25 cellular contexts compared by ENCODE assay signal in the genomic region with DNA sequence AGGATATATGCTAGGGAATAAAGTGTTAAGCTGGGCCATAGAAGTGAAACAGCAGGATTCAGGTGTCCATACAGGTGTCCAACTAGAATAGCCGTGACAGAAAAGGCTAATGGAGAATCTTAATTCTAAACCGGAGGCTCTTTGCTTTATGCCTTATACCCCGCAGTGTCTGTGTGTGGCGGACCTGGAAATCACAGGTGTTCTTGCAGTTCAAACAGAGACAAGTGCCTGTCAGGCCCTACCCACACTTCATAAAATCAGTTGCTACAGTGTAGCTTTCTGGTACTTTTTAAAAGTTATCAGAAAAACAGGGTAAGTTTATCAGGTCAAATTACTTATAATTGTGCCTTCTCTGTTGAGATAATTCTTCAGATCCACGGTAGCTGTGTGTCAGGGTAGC.
"Had no signal": no experiment of that assay in that cellular context is flagged by ENCODE, and none has a peak within 500 bp of the region (broad histone marks: within the 10 kb centered on the region; RNA-seq: fewer than 3 reads in every experiment).

No MANE protein-coding gene starts in this region.

- FAIRE-seq: islet of Langerhans, pancreas, small intestine had no signal

- ATAC-seq: heart right ventricle; left cardiac atrium; left lung; mucosa of descending colon; natural killer cell treated with Interleukin-12 subunit alpha and Interleukin-12 subunit beta and Interleukin-15 and Interleukin-18, amount 100 ng/mL, for 72 hours; pancreas; right lobe of liver; stimulated activated naive CD8-positive, alpha-beta T cell treated with anti-CD3 and anti-CD28 coated beads, Interleukin-15, amount 100 ng/mL, for 72 hours; upper lobe of right lung had no signal

- DNase-seq: effector memory CD4-positive, alpha-beta T cell; erythroblast; esophagus squamous epithelium; foreskin melanocyte; glutamatergic neuron; heart right ventricle; hippocampal formation; left cardiac atrium; left lung; mesenchymal stem cell; mucosa of descending colon; naive B cell; right lobe of liver; small intestine; stimulated activated CD4-positive, alpha-beta T cell treated with anti-CD3 and anti-CD28 coated beads, Interleukin-1b, Interleukin-23, amount 100 ng/mL, for 48 hours; stimulated activated CD4-positive, alpha-beta T cell treated with anti-CD3 and anti-CD28 coated beads, Interleukin-4, amount 100 ng/mL, for 1 hour; stimulated activated CD8-positive, alpha-beta memory T cell treated with anti-CD3 and anti-CD28 coated beads, Interleukin-4, amount 100 ng/mL, for 48 hours; stimulated activated naive CD4-positive, alpha-beta T cell; stimulated activated naive CD8-positive, alpha-beta T cell treated with anti-CD3 and anti-CD28 coated beads, Interleukin-15, amount 100 ng/mL, for 72 hours; transverse colon; upper lobe of right lung; uterus had no signal
